25 cellular contexts compared by ENCODE assay signal in genomic region chr15:51576451-51576850, GRCh38. TPM values are rescaled to one million over a fixed set of nuclear protein-coding genes. Genes with fewer than 3 reads are reported as not detected.
DNase-seq lines count a peak whose midpoint lies in the region; ATAC-seq and TF ChIP-seq lines count a peak whose summit lies in the region.
"Had no signal": no experiment of that assay in that cellular context is flagged by ENCODE, and none has a peak within 500 bp of the region (broad histone marks: within the 10 kb centered on the region; RNA-seq: fewer than 3 reads in every experiment).

No MANE protein-coding gene starts in this region.

- dilution Hi-C loops in IMR-90 (cut with HindIII; ENCODE audit: low sequenced_read_pairs, unreplicated experiment) = no loop called here

- no peak overlapping the region for H2BK15ac ChIP-seq in IMR-90 (ENCODE audit: low read depth, low read length)

- H3K56ac ChIP-seq in IMR-90 (ENCODE audit: extremely low read depth, insufficient read depth, low read length) = no peak overlapping the region

- no peaks in the 10 kb centered on the region; a peak in 1 of 4 replicates for H3K79me1 ChIP-seq in IMR-90 (ENCODE audit: low read depth in 1 of 2, low read length in 2 of 2)

- CTCF ChIA-PET in IMR-90 (lab: Yijun Ruan, JAX) = no interaction called here
- CTCF ChIA-PET in activated naive CD4-positive, alpha-beta T cell treated with anti-CD3 and anti-CD28 coated beads, Interleukin-2, amount 10 ng/mL, durations not matched to agents 7 days and 5 days (lab: Charles Lee) = interaction anchor here (1.0 kb wide), 1 partner anchor 39 kb away, joined by 3 read pairs; no protein-coding TSS in a partner anchor
- CTCF ChIA-PET in activated CD8-positive, alpha-beta T cell treated with anti-CD3 and anti-CD28 coated beads for 36 hours (lab: Charles Lee) = no interaction called here

- H3K4me1 Mint-ChIP-seq in dendritic cell treated with granulocyte-macrophage colony-stimulating factor and Interleukin-4, amounts not matched to agents 40 ng/mL and 50 ng/mL, for 4 days (ENCODE audit: low read depth) = peaks cover 56% of the 10 kb centered on the region
- peaks cover 12% of the 10 kb centered on the region for H3K4me1 Mint-ChIP-seq in nephron progenitor cell
- H3K4me1 Mint-ChIP-seq in activated naive CD4-positive, alpha-beta T cell treated with anti-CD3 and anti-CD28 coated beads, Interleukin-2, amount 10 ng/mL, durations not matched to agents 7 days and 5 days = no peaks in the 10 kb centered on the region
- H3K4me1 Mint-ChIP-seq in activated CD8-positive, alpha-beta T cell treated with anti-CD3 and anti-CD28 coated beads for 36 hours (ENCODE audit: low read depth) = no peaks in the 10 kb centered on the region
- H3K4me1 Mint-ChIP-seq: activated B cell treated with CpG ODN at 0.5 μM for 24 hours; activated CD8-positive, alpha-beta memory T cell treated with anti-CD3 and anti-CD28 coated beads, Interleukin-2, amount 10 ng/mL, durations not matched to agents 7 days and 5 days; stimulated activated naive CD8-positive, alpha-beta T cell treated with anti-CD3 and anti-CD28 coated beads, Interleukin-15, amount 100 ng/mL, for 72 hours had no signal

- H3K14ac ChIP-seq in IMR-90 (replicated peaks; ENCODE audit: low read depth, low read length) = no peak overlapping the region

- no TSS peak for BruUV-seq in IMR-90 (replicated peaks; lab: Mats Ljungman, UMichigan)

- no peaks in the 10 kb centered on the region for H3K36me3 ChIP-seq in IMR-90 (ENCODE audit: control insufficient read depth, insufficient read depth, low read length)
- no peaks in the 10 kb centered on the region for H3K36me3 ChIP-seq in uterus
- H3K36me3 ChIP-seq: breast epithelium, tibial nerve had no signal

- POLR2A ChIA-PET in IMR-90 (lab: Charles Lee; ENCODE audit: unreplicated experiment) = no interaction called here
- POLR2A ChIA-PET in activated CD8-positive, alpha-beta T cell treated with anti-CD3 and anti-CD28 coated beads for 36 hours (lab: Charles Lee) = no interaction called here

- no peak overlapping the region for H2BK5ac ChIP-seq in IMR-90 (ENCODE audit: low read depth, low read length, poor library complexity, severe bottlenecking)

- no peak overlapping the region for H2BK20ac ChIP-seq in IMR-90 (ENCODE audit: low read depth, low read length)

- peak overlapping the region; percentile 27; the same call in 1 of the 2 replicates for H3K27ac ChIP-seq in IMR-90 (ENCODE audit: insufficient read depth, low read length)
- H3K27ac ChIP-seq in uterus = peak overlapping the region; percentile 10 to 31
- H3K27ac ChIP-seq: psoas muscle had no signal

- H3K18ac ChIP-seq in IMR-90 (ENCODE audit: low read depth, low read length) = no peak overlapping the region

- no peak overlapping the region for H3K4ac ChIP-seq in IMR-90 (ENCODE audit: low read depth, low read length)

- TF ChIP-seq CTCF in IMR-90 (conservative IDR thresholded peaks at IDR 0.05; ENCODE audit: low read depth, low read length) (no peak), nephron progenitor cell (IDR thresholded peaks at IDR 0.05) (no peak), uterus (IDR thresholded peaks at IDR 0.05) (no peak)
- no peak for TF ChIP-seq CTCF in activated CD8-positive, alpha-beta T cell treated with anti-CD3 and anti-CD28 coated beads for 36 hours (IDR thresholded peaks at IDR 0.05)

- no peaks in the 10 kb centered on the region for H4K20me1 ChIP-seq in IMR-90 (ENCODE audit: insufficient read depth, low read length)

- H4K5ac ChIP-seq in IMR-90 (ENCODE audit: low read depth, low read length) = no peak overlapping the region

- H3K9ac ChIP-seq in IMR-90 (ENCODE audit: low read depth, low read length) = no peak overlapping the region

- H4K91ac ChIP-seq in IMR-90 (ENCODE audit: insufficient read depth, low read depth, low read length) = no peak overlapping the region

- H3K27me3 Mint-ChIP-seq in dendritic cell treated with granulocyte-macrophage colony-stimulating factor and Interleukin-4, amounts not matched to agents 40 ng/mL and 50 ng/mL, for 4 days = no peaks in the 10 kb centered on the region
- peaks cover 5% of the 10 kb centered on the region for H3K27me3 Mint-ChIP-seq in nephron progenitor cell (ENCODE audit: low read depth, poor library complexity)
- no peaks in the 10 kb centered on the region for H3K27me3 Mint-ChIP-seq in activated naive CD4-positive, alpha-beta T cell treated with anti-CD3 and anti-CD28 coated beads, Interleukin-2, amount 10 ng/mL, durations not matched to agents 7 days and 5 days
- no peaks in the 10 kb centered on the region for H3K27me3 Mint-ChIP-seq in activated CD8-positive, alpha-beta T cell treated with anti-CD3 and anti-CD28 coated beads for 36 hours
- H3K27me3 Mint-ChIP-seq: activated B cell treated with CpG ODN at 0.5 μM for 24 hours; activated CD8-positive, alpha-beta memory T cell treated with anti-CD3 and anti-CD28 coated beads, Interleukin-2, amount 10 ng/mL, durations not matched to agents 7 days and 5 days; stimulated activated naive CD8-positive, alpha-beta T cell treated with anti-CD3 and anti-CD28 coated beads, Interleukin-15, amount 100 ng/mL, for 72 hours had no signal

- DNase-seq in IMR-90 = no peak
- no peak for DNase-seq in nephron progenitor cell
- no peak for DNase-seq in uterus
- DNase-seq in activated naive CD4-positive, alpha-beta T cell treated with anti-CD3 and anti-CD28 coated beads, Interleukin-2, amount 10 ng/mL, durations not matched to agents 7 days and 5 days = no peak
- no peak for DNase-seq in activated CD8-positive, alpha-beta T cell treated with anti-CD3 and anti-CD28 coated beads for 36 hours
- DNase-seq: activated B cell treated with CpG ODN at 0.5 μM for 24 hours; activated CD4-positive, alpha-beta T cell treated with anti-CD3 and anti-CD28 coated beads, Interleukin-2, amount 50 U/mL, for 1 hour; activated CD8-positive, alpha-beta memory T cell treated with anti-CD3 and anti-CD28 coated beads, Interleukin-2, amount 10 ng/mL, durations not matched to agents 7 days and 5 days; activated T-cell treated with anti-CD3 and anti-CD28 coated beads, Interleukin-2, amount 50 U/mL, for 48 hours; amygdala; effector CD4-positive, alpha-beta T cell; kidney glomerular epithelial cell; NCI-H1048; NCI-H187; NCI-H526; NK-92 treated with Interleukin-12 subunit alpha and Interleukin-12 subunit beta, amount 100 ng/mL, for 24 hours; psoas muscle; stimulated activated CD8-positive, alpha-beta memory T cell treated with anti-CD3 and anti-CD28 coated beads, Interleukin-4, amount 100 ng/mL, for 48 hours; stimulated activated naive CD8-positive, alpha-beta T cell treated with anti-CD3 and anti-CD28 coated beads, Interleukin-15, amount 100 ng/mL, for 72 hours; SW 1271 had no signal

- H2BK120ac ChIP-seq in IMR-90 (ENCODE audit: low read depth, low read length) = no peak overlapping the region

- H3K9me1 ChIP-seq in IMR-90 (ENCODE audit: insufficient read depth, low read length) = no peaks in the 10 kb centered on the region

- TF ChIP-seq RAD21 in IMR-90 (IDR thresholded peaks at IDR 0.05; ENCODE audit: low read length) = no peak

- H3K4me3 Mint-ChIP-seq in dendritic cell treated with granulocyte-macrophage colony-stimulating factor and Interleukin-4, amounts not matched to agents 40 ng/mL and 50 ng/mL, for 4 days = no peak overlapping the region
- H3K4me3 Mint-ChIP-seq in nephron progenitor cell = no peak overlapping the region
- no peak overlapping the region for H3K4me3 Mint-ChIP-seq in activated naive CD4-positive, alpha-beta T cell treated with anti-CD3 and anti-CD28 coated beads, Interleukin-2, amount 10 ng/mL, durations not matched to agents 7 days and 5 days
- no peak overlapping the region for H3K4me3 Mint-ChIP-seq in activated CD8-positive, alpha-beta T cell treated with anti-CD3 and anti-CD28 coated beads for 36 hours
- H3K4me3 Mint-ChIP-seq: activated B cell treated with CpG ODN at 0.5 μM for 24 hours; activated CD8-positive, alpha-beta memory T cell treated with anti-CD3 and anti-CD28 coated beads, Interleukin-2, amount 10 ng/mL, durations not matched to agents 7 days and 5 days; stimulated activated naive CD8-positive, alpha-beta T cell treated with anti-CD3 and anti-CD28 coated beads, Interleukin-15, amount 100 ng/mL, for 72 hours had no signal

- no peak overlapping the region for H2AK5ac ChIP-seq in IMR-90 (ENCODE audit: low read depth, low read length)

- peak overlapping the region; percentile 92 for H3K27ac Mint-ChIP-seq in dendritic cell treated with granulocyte-macrophage colony-stimulating factor and Interleukin-4, amounts not matched to agents 40 ng/mL and 50 ng/mL, for 4 days
- H3K27ac Mint-ChIP-seq in nephron progenitor cell = peak overlapping the region; percentile 63
- no peak overlapping the region for H3K27ac Mint-ChIP-seq in activated naive CD4-positive, alpha-beta T cell treated with anti-CD3 and anti-CD28 coated beads, Interleukin-2, amount 10 ng/mL, durations not matched to agents 7 days and 5 days
- no peak overlapping the region for H3K27ac Mint-ChIP-seq in activated CD8-positive, alpha-beta T cell treated with anti-CD3 and anti-CD28 coated beads for 36 hours
- H3K27ac Mint-ChIP-seq: activated B cell treated with CpG ODN at 0.5 μM for 24 hours; activated CD8-positive, alpha-beta memory T cell treated with anti-CD3 and anti-CD28 coated beads, Interleukin-2, amount 10 ng/mL, durations not matched to agents 7 days and 5 days; stimulated activated naive CD8-positive, alpha-beta T cell treated with anti-CD3 and anti-CD28 coated beads, Interleukin-15, amount 100 ng/mL, for 72 hours had no signal

- no peak overlapping the region for H4K8ac ChIP-seq in IMR-90 (ENCODE audit: low read depth in 2 of 2, low read length in 2 of 2)

- H3K4me1 ChIP-seq in IMR-90 (ENCODE audit: control insufficient read depth, insufficient read depth, low read length) = peaks cover 4% of the 10 kb centered on the region
- peaks cover 0 to 9% of the 10 kb centered on the region in 2 donors for H3K4me1 ChIP-seq in uterus
- H3K4me1 ChIP-seq: psoas muscle had no signal

- no CpG with 5 or more reads among the region's 1 CpG for WGBS in IMR-90 (ENCODE audit: extremely low coverage in 2 of 2, insufficient read length in 1 of 2), 2 experiments

- no peak overlapping the region for H2AK9ac ChIP-seq in IMR-90 (replicated peaks; ENCODE audit: low read depth, low read length, poor library complexity)

- H3K27me3 ChIP-seq in IMR-90 (ENCODE audit: control insufficient read depth, insufficient read depth, low read length) = no peaks in the 10 kb centered on the region
- H3K27me3 ChIP-seq in uterus = no peaks in the 10 kb centered on the region
- H3K27me3 ChIP-seq: breast epithelium, tibial nerve had no signal

- no peak for TF ChIP-seq POLR2A in IMR-90 (IDR thresholded peaks at IDR 0.05; ENCODE audit: low read depth, low read length)
- TF ChIP-seq POLR2A in uterus (IDR thresholded peaks at IDR 0.05) = no peak

- ATAC-seq in IMR-90 (ENCODE audit: low read depth) (peak; percentile 56), GM18870 (IDR thresholded peaks at IDR 0.05; ENCODE audit: unreplicated experiment) (no peak)
- no peak for ATAC-seq in activated CD8-positive, alpha-beta T cell treated with anti-CD3 and anti-CD28 coated beads for 36 hours
- ATAC-seq: activated CD8-positive, alpha-beta memory T cell treated with anti-CD3 and anti-CD28 coated beads, Interleukin-2, amount 10 ng/mL, durations not matched to agents 7 days and 5 days; GM12878; stimulated activated naive CD8-positive, alpha-beta T cell treated with anti-CD3 and anti-CD28 coated beads, Interleukin-15, amount 100 ng/mL, for 72 hours had no signal

- H3K4me3 ChIP-seq in IMR-90 (ENCODE audit: insufficient read depth, low read depth, low read length) (no peak overlapping the region), uterus (no peak overlapping the region)
- H3K4me3 ChIP-seq: breast epithelium, GM12878, psoas muscle, tibial nerve had no signal

- H3K9me3 ChIP-seq in IMR-90 (ENCODE audit: control insufficient read depth, insufficient read depth, low read length) (no peaks in the 10 kb centered on the region), uterus (peaks cover 0 to under 1% of the 10 kb centered on the region in 2 donors)
- H3K9me3 ChIP-seq: breast epithelium, psoas muscle, tibial nerve had no signal

- H3K4me2 ChIP-seq in IMR-90 (ENCODE audit: low read depth, low read length) = no peak overlapping the region

- peaks cover 50% of the 10 kb centered on the region for H3K36me3 Mint-ChIP-seq in dendritic cell treated with granulocyte-macrophage colony-stimulating factor and Interleukin-4, amounts not matched to agents 40 ng/mL and 50 ng/mL, for 4 days (ENCODE audit: low read depth)
- H3K36me3 Mint-ChIP-seq in nephron progenitor cell (ENCODE audit: low read depth) = peaks cover 33% of the 10 kb centered on the region
- H3K36me3 Mint-ChIP-seq in activated naive CD4-positive, alpha-beta T cell treated with anti-CD3 and anti-CD28 coated beads, Interleukin-2, amount 10 ng/mL, durations not matched to agents 7 days and 5 days = peaks cover 3% of the 10 kb centered on the region
- H3K36me3 Mint-ChIP-seq in activated CD8-positive, alpha-beta T cell treated with anti-CD3 and anti-CD28 coated beads for 36 hours (ENCODE audit: low read depth) = peaks cover 2% of the 10 kb centered on the region

- intact Hi-C loops in IMR-90 (cut with micrococcal nuclease) (no loop called here), uterus (cut with DNase I; ENCODE audit: low total_unique reads) (no loop called here)
- intact Hi-C loops in dendritic cell treated with granulocyte-macrophage colony-stimulating factor and Interleukin-4, amounts not matched to agents 40 ng/mL and 50 ng/mL, for 4 days (cut with micrococcal nuclease) = no loop called here
- intact Hi-C loops in activated CD8-positive, alpha-beta T cell treated with anti-CD3 and anti-CD28 coated beads for 36 hours (cut with micrococcal nuclease) = no loop called here

- H3K9me3 Mint-ChIP-seq in dendritic cell treated with granulocyte-macrophage colony-stimulating factor and Interleukin-4, amounts not matched to agents 40 ng/mL and 50 ng/mL, for 4 days = peaks cover 5% of the 10 kb centered on the region
- H3K9me3 Mint-ChIP-seq in nephron progenitor cell = peaks cover 28% of the 10 kb centered on the region
- H3K9me3 Mint-ChIP-seq in activated naive CD4-positive, alpha-beta T cell treated with anti-CD3 and anti-CD28 coated beads, Interleukin-2, amount 10 ng/mL, durations not matched to agents 7 days and 5 days = peaks cover 2% of the 10 kb centered on the region
- H3K9me3 Mint-ChIP-seq in activated CD8-positive, alpha-beta T cell treated with anti-CD3 and anti-CD28 coated beads for 36 hours = peaks cover 2% of the 10 kb centered on the region
- H3K9me3 Mint-ChIP-seq: activated B cell treated with CpG ODN at 0.5 μM for 24 hours had no signal

- in situ Hi-C loops in IMR-90 (cut with MboI; ENCODE audit: low sequenced_read_pairs) = no loop called here

- no peak overlapping the region for H3K23ac ChIP-seq in IMR-90 (ENCODE audit: low read depth, low read length)

- no peak overlapping the region for H2AFZ ChIP-seq in IMR-90 (replicated peaks; ENCODE audit: low read length, poor library complexity)

RNA-seq across cellular contexts. Expression of gene DMXL2, which starts 46.1 kb away (rescaled TPM):
- total RNA-seq in IMR-90 (2012; rRNA removed) (21.9 and 34.4 TPM in 2 replicates), uterus (100 to 1,000 TPM in 1 of 4 donors, 10 to 100 TPM in 2, 1 to 10 TPM in 1; 6.9 to 100 (median 26.6) TPM)
- polyA plus RNA-seq in IMR-90 (2012; rRNA removed) = 6.9 and 9.7 TPM in 2 replicates
- 1.5 and 35.0 TPM in 2 replicates for polyA plus RNA-seq in IMR-90 (2012; cell fraction: cytosol; rRNA removed)
- polyA plus RNA-seq in IMR-90 (2012; cell fraction: nucleus; rRNA removed; ENCODE audit: low replicate concordance) = 46.0 and 166 TPM in 2 replicates
- total RNA-seq in activated CD8-positive, alpha-beta T cell treated with anti-CD3 and anti-CD28 coated beads for 36 hours = 1 to 10 TPM; 4.2 to 4.8 TPM

Comparison
In these comparisons a context has a peak if more than half of its experiments do, and no peak if none do; other contexts are left out.
1. H3K27ac Mint-ChIP-seq: peak in dendritic cell treated with granulocyte-macrophage colony-stimulating factor and Interleukin-4, amounts not matched to agents 40 ng/mL and 50 ng/mL, for 4 days (single experiment) and nephron progenitor cell (single experiment); none in activated naive CD4-positive, alpha-beta T cell treated with anti-CD3 and anti-CD28 coated beads, Interleukin-2, amount 10 ng/mL, durations not matched to agents 7 days and 5 days (single experiment) and activated CD8-positive, alpha-beta T cell treated with anti-CD3 and anti-CD28 coated beads for 36 hours (single experiment).